1 cellular context compared by ENCODE assay signal in genomic region chr1:233261615-233262168, GRCh38.
TF ChIP-seq lines count a peak whose summit lies in the region.

No MANE protein-coding gene starts in this region.

TF ChIP-seq in HCT116, 20 proteins besides CTCF, POLR2A, EP300 and RAD21 (continued from another document):
- TF ChIP-seq, protein P1, sequence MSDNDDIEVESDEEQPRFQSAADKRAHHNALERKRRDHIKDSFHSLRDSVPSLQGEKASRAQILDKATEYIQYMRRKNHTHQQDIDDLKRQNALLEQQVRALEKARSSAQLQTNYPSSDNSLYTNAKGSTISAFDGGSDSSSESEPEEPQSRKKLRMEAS (IDR thresholded peaks at IDR 0.05), result no peak
- TF ChIP-seq ATF3 (IDR thresholded peaks at IDR 0.05) (no peak), EGR1 (IDR thresholded peaks at IDR 0.05; ENCODE audit: low read depth) (no peak), SIN3A (IDR thresholded peaks at IDR 0.05; ENCODE audit: low read depth) (no peak), REST (IDR thresholded peaks at IDR 0.05; ENCODE audit: low read depth) (no peak), TCF7L2 (IDR thresholded peaks at IDR 0.05; ENCODE audit: borderline replicate concordance, extremely low read depth, insufficient read depth, insufficient read length) (no peak)
TF ChIP-seq in HCT116: peak in this region for 0.
